7 cellular contexts compared by ENCODE assay signal in genomic region chr1:26530540-26530897, GRCh38. TPM values are rescaled to one million over a fixed set of nuclear protein-coding genes. Genes with fewer than 3 reads are reported as not detected.
DNase-seq lines count a peak whose midpoint lies in the region; ATAC-seq and TF ChIP-seq lines count a peak whose summit lies in the region.

No MANE protein-coding gene starts in this region.

- peaks cover 18% of the 10 kb centered on the region for H3K4me1 ChIP-seq in hepatocyte (ENCODE audit: insufficient read depth)

- no peak for ATAC-seq in T-cell (replicated peaks in 1 of 4)
- ATAC-seq in stimulated activated naive B cell treated with anti-CD40 and anti-IgM and Interleukin-4, amounts not matched to agents 10 μg/mL and 1 μg/mL and 100 μg/mL, for 72 hours (replicated peaks) = peak; percentile 8 to 18

- no peaks in the 10 kb centered on the region for H3K27me3 Mint-ChIP-seq in T-cell
- H3K27me3 Mint-ChIP-seq in stimulated activated naive B cell treated with anti-CD40 and anti-IgM and Interleukin-4, amounts not matched to agents 10 μg/mL and 1 μg/mL and 100 μg/mL, for 72 hours = no peaks in the 10 kb centered on the region

- no peaks in the 10 kb centered on the region for H4K20me1 ChIP-seq in hepatocyte (ENCODE audit: insufficient read depth, poor library complexity, severe bottlenecking)

- H3K4me3 Mint-ChIP-seq in T-cell = peak overlapping the region; percentile 78 to 90 (median 85)
- H3K4me3 Mint-ChIP-seq in stimulated activated naive B cell treated with anti-CD40 and anti-IgM and Interleukin-4, amounts not matched to agents 10 μg/mL and 1 μg/mL and 100 μg/mL, for 72 hours = peak overlapping the region; percentile 87 to 89

- H3K4me2 ChIP-seq in hepatocyte = peak overlapping the region; percentile 94

- H3K36me3 ChIP-seq in H7 (replicated peaks; ENCODE audit: control insufficient read depth, insufficient read depth, low read length) (no peaks in the 10 kb centered on the region; the same call in 1 of the 2 replicates), hepatocyte (replicated peaks; ENCODE audit: insufficient read depth, low read depth) (no peaks in the 10 kb centered on the region)

- H3K9me3 ChIP-seq in hepatocyte (ENCODE audit: low read depth) = no peaks in the 10 kb centered on the region

- H3K4me1 Mint-ChIP-seq in T-cell = peaks cover 35 to 43% (median 35%) of the 10 kb centered on the region in 3 donors
- H3K4me1 Mint-ChIP-seq in stimulated activated naive B cell treated with anti-CD40 and anti-IgM and Interleukin-4, amounts not matched to agents 10 μg/mL and 1 μg/mL and 100 μg/mL, for 72 hours = peaks cover 29 to 49% of the 10 kb centered on the region in 2 donors

- H3K4me3 ChIP-seq in H7 (ENCODE audit: insufficient read depth, low read depth, low read length) (peak overlapping the region; percentile 95), hepatocyte (peak overlapping the region; percentile 83)

- peak overlapping the region; percentile 70 to 71 for H3K27ac Mint-ChIP-seq in T-cell
- peak overlapping the region; percentile 65 for H3K27ac Mint-ChIP-seq in stimulated activated naive B cell treated with anti-CD40 and anti-IgM and Interleukin-4, amounts not matched to agents 10 μg/mL and 1 μg/mL and 100 μg/mL, for 72 hours

- no peaks in the 10 kb centered on the region for H3K9me2 ChIP-seq in hepatocyte (replicated peaks; ENCODE audit: insufficient read depth)

- POLR2A ChIA-PET in T-cell (lab: Charles Lee) = no interaction called here

- WGBS in hepatocyte (ENCODE audit: low lambda C conversion rate, missing lambda C conversion rate) = 42% methylated on average over 4 of the region's 4 CpGs

- CTCF ChIA-PET in T-cell (lab: Charles Lee) = interaction anchor here (0.5 to 1.1 kb wide), 2 partner anchors 10 to 396 kb away, joined by 3 read pairs; no protein-coding TSS in a partner anchor

- peaks cover 2% of the 10 kb centered on the region; the same call in 1 of the 2 replicates for H3K27me3 ChIP-seq in H7 (ENCODE audit: control insufficient read depth, insufficient read depth, low read length)
- H3K27me3 ChIP-seq in hepatocyte = no peaks in the 10 kb centered on the region

- peak overlapping the region; percentile 95 for H3K27ac ChIP-seq in hepatocyte

- H3K36me3 Mint-ChIP-seq in T-cell = no peaks in the 10 kb centered on the region
- H3K36me3 Mint-ChIP-seq in stimulated activated naive B cell treated with anti-CD40 and anti-IgM and Interleukin-4, amounts not matched to agents 10 μg/mL and 1 μg/mL and 100 μg/mL, for 72 hours = peaks cover 3 to 4% of the 10 kb centered on the region in 2 donors

- TF ChIP-seq CTCF in hepatocyte (IDR thresholded peaks at IDR 0.05; ENCODE audit: poor library complexity) = no peak

- no peak for DNase-seq in H7
- no peak for DNase-seq in T-cell
- DNase-seq in hepatocyte (ENCODE audit: low spot score) = no peak
- no peak for DNase-seq in stimulated activated naive B cell treated with anti-CD40 and anti-IgM and Interleukin-4, amounts not matched to agents 10 μg/mL and 1 μg/mL and 100 μg/mL, for 72 hours
- no peak for DNase-seq in activated gamma-delta T cell treated with Interleukin-2 at 50 U/mL for 16 hours
- no peak for DNase-seq in DMS53 (lab: John Stamatoyannopoulos, UW)
- DNase-seq in DMS114 treated with DMSO at 0.1 percent for 48 hours (lab: John Stamatoyannopoulos, UW; ENCODE audit: unreplicated experiment) = no peak

- peak overlapping the region; percentile 71 for H2AFZ ChIP-seq in hepatocyte

- no peaks in the 10 kb centered on the region for H3K9me3 Mint-ChIP-seq in T-cell
- H3K9me3 Mint-ChIP-seq in stimulated activated naive B cell treated with anti-CD40 and anti-IgM and Interleukin-4, amounts not matched to agents 10 μg/mL and 1 μg/mL and 100 μg/mL, for 72 hours = no peaks in the 10 kb centered on the region

- peaks cover 34% of the 10 kb centered on the region for H3K79me2 ChIP-seq in hepatocyte

RNA-seq across cellular contexts. Expression of gene RPS6KA1, which starts 1.0 kb away (rescaled TPM):
- total RNA-seq in H7 (2014; rRNA removed; shearing (Covaris generic)) = 101 and 121 TPM in 2 replicates
- total RNA-seq in T-cell (100 to 1,000 TPM in 3 of 5 donors, 10 to 100 TPM in 2; 85.8 to 123 (median 101) TPM), hepatocyte (30.6 and 36.2 TPM in 2 replicates)
- 27.1 and 30.2 TPM in 2 replicates for polyA plus RNA-seq in hepatocyte

RNA-seq across cellular contexts. Expression of gene HMGN2, which starts 58.3 kb away (rescaled TPM):
- 488 and 543 TPM in 2 replicates for total RNA-seq in H7 (2014; rRNA removed; shearing (Covaris generic))
- total RNA-seq in T-cell = 100 to 1,000 TPM; 310 to 341 (median 325) TPM
- total RNA-seq in hepatocyte = 214 and 215 TPM in 2 replicates
- 467 and 520 TPM in 2 replicates for polyA plus RNA-seq in hepatocyte

Comparison
In these comparisons a context has a peak if more than half of its experiments do, and no peak if none do; other contexts are left out.
1. ATAC-seq: peak in stimulated activated naive B cell treated with anti-CD40 and anti-IgM and Interleukin-4, amounts not matched to agents 10 μg/mL and 1 μg/mL and 100 μg/mL, for 72 hours (2 of 2); none in T-cell (0 of 4).